In the genomic region with DNA sequence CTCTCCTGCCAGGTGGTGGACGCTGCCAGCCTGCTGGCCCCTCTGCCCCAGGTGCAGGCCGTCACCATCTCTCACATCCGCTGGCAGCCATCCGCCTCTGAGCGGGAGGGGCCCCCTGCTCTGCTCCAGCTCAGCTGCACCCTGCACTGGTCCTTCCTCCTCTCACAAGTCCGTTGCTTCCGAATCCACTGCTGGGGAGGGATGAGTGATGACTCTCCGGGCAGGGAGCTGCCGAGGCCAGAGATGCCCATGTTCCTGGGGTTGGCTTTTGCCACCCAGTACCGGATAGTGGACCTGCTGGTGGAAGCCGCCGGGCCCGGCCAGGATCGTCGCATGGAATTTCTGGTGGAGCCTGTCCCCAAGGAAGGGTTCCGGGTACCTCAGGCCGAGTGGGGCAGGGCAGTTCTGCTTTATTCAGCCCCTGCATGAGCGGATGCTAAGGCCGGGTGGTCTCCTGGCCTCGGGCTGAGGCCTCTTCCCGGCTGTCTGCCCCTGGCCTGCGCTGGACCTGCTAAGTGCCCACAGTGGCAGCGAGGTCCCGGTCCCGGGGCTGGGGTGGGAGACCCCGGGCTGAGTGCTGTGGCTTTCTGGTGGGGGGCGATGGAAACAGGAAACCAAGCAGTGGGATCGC, we compare ENCODE assay signal across 16 cellular contexts. TPM values are rescaled to one million over a fixed set of nuclear protein-coding genes. Genes with fewer than 3 reads are reported as not detected.
A peak's percentile ranks its signal among the peaks of the same experiment; 100 is the strongest.
DNase-seq lines count a peak whose midpoint lies in the region; ATAC-seq and TF ChIP-seq lines count a peak whose summit lies in the region.
"Had no signal": no experiment of that assay in that cellular context is flagged by ENCODE, and none has a peak within 500 bp of the region (broad histone marks: within the 10 kb centered on the region; RNA-seq: fewer than 3 reads in every experiment).

No MANE protein-coding gene starts in this region.

- H3K4me1 ChIP-seq in right atrium auricular region (peaks cover 0 to 14% of the 10 kb centered on the region in 2 donors), PC-3 (ENCODE audit: insufficient read depth, low read length) (no peaks in the 10 kb centered on the region), lower lobe of right lung (no peaks in the 10 kb centered on the region)
- H3K4me1 ChIP-seq: A549 had no signal

- 0 out of 2 replicates have a peak, but pooled peaks cover 9% of the 10 kb centered on the region for H4K20me1 ChIP-seq in PC-3 (ENCODE audit: low read length)

- H3K9me3 ChIP-seq in right atrium auricular region (no peaks in the 10 kb centered on the region), PC-3 (ENCODE audit: low read length) (no peaks in the 10 kb centered on the region), lower lobe of right lung (no peaks in the 10 kb centered on the region)
- H3K9me3 ChIP-seq: A549 had no signal

- peak; percentile 60 for DNase-seq in Right ventricle myocardium inferior (ENCODE audit: missing footprints)
- no peak for DNase-seq in right atrium auricular region (ENCODE audit: low spot score)
- no peak for DNase-seq in PC-3
- DNase-seq in epidermal melanocyte (ENCODE audit: insufficient read length, low spot score) = peak; percentile 8
- DNase-seq in lower lobe of right lung = no peak
- DNase-seq: CD8-positive, alpha-beta T cell; DMS153; DMS79 treated with DMSO at 0.1 percent for 48 hours; EL; GDM1; GOT3; H9 had no signal

- POLR2A ChIA-PET in PC-3 (lab: Charles Lee; ENCODE audit: unreplicated experiment) = interaction anchor here (0.6 kb wide), 1 partner anchor 21 kb away, joined by 3 read pairs; no protein-coding TSS in a partner anchor

- H3K4me3 ChIP-seq in right atrium auricular region (no peak overlapping the region), PC-3 (ENCODE audit: low read length) (no peak overlapping the region), lower lobe of right lung (no peak overlapping the region)
- H3K4me3 ChIP-seq: A549 had no signal

- intact Hi-C loops in Right ventricle myocardium inferior (cut with DNase I) = loop anchor here (2.0 kb wide), 1 partner anchor 69 kb away; no protein-coding TSS in a partner anchor
- intact Hi-C loops in PC-3 (cut with micrococcal nuclease) = loop anchor here (2.0 kb wide), 1 partner anchor 41 kb away; no protein-coding TSS in a partner anchor
- intact Hi-C loops in lower lobe of right lung (cut with DNase I) = no loop called here

- H3K4me2 ChIP-seq in PC-3 (ENCODE audit: low read length) = no peak overlapping the region
- H3K4me2 ChIP-seq: A549 had no signal

- no peaks in the 10 kb centered on the region for H3K79me2 ChIP-seq in PC-3 (ENCODE audit: low read length)

- TF ChIP-seq CTCF in right atrium auricular region (IDR thresholded peaks at IDR 0.05) (no peak), PC-3 (conservative IDR thresholded peaks at IDR 0.05; ENCODE audit: low read depth, low read length) (no peak), lower lobe of right lung (IDR thresholded peaks at IDR 0.05) (no peak)

- H3K27ac ChIP-seq in right atrium auricular region (no peak overlapping the region), PC-3 (ENCODE audit: low read length) (no peak overlapping the region), lower lobe of right lung (no peak overlapping the region)
- H3K27ac ChIP-seq: A549 had no signal

- H3K27me3 ChIP-seq in right atrium auricular region = no peaks in the 10 kb centered on the region
- no peaks in the 10 kb centered on the region for H3K27me3 ChIP-seq in PC-3 (ENCODE audit: low read length)
- H3K27me3 ChIP-seq in lower lobe of right lung (ENCODE audit: low read depth) = peaks cover 2% of the 10 kb centered on the region

- no peaks in the 10 kb centered on the region for H3F3A ChIP-seq in PC-3 (ENCODE audit: low read length, unreplicated experiment)

- no peak overlapping the region for H2AFZ ChIP-seq in PC-3 (ENCODE audit: low read length)

- CTCF ChIA-PET in PC-3 (lab: Charles Lee) = no interaction called here

- BruUV-seq in PC-3 (replicated peaks; lab: Mats Ljungman, UMichigan) = TSS peak; percentile 12

- peaks cover 48% of the 10 kb centered on the region for H3K36me3 ChIP-seq in right atrium auricular region
- H3K36me3 ChIP-seq in PC-3 (ENCODE audit: low read depth, low read length) = peaks cover 16% of the 10 kb centered on the region; the same call in 1 of the 2 replicates
- H3K36me3 ChIP-seq in lower lobe of right lung = peaks cover 60% of the 10 kb centered on the region

- H3K9ac ChIP-seq in PC-3 (ENCODE audit: low read length) = no peak overlapping the region

- H3K9me2 ChIP-seq in PC-3 (replicated peaks; ENCODE audit: low read length) = no peaks in the 10 kb centered on the region

- ATAC-seq in Right ventricle myocardium inferior (no peak), PC-3 (no peak), HG02840 (IDR thresholded peaks at IDR 0.05; ENCODE audit: low FRiP score, unreplicated experiment) (no peak), lower lobe of right lung (no peak)
- no peak for ATAC-seq in activated CD4-positive, CD25-positive, alpha-beta regulatory T cell treated with anti-CD3 and anti-CD28 coated beads, Interleukin-2, amount 50 U/mL, for 24 hours
- ATAC-seq: CD8-positive, alpha-beta T cell; HepG2 had no signal

RNA-seq across cellular contexts. Expression of gene ENGASE, which starts 11.4 kb away (rescaled TPM):
- total RNA-seq in Right ventricle myocardium inferior = 29.8 TPM
- total RNA-seq in right atrium auricular region = 10 to 100 TPM in 1 of 2 donors, 1 to 10 TPM in 1; 7.7 to 13.5 TPM
- 34.5 and 58.1 TPM in 2 replicates for total RNA-seq in PC-3 (2014; rRNA removed)
- 56.4 TPM for total RNA-seq in lower lobe of right lung

Comparison
In these comparisons a context has a peak if more than half of its experiments do, and no peak if none do; other contexts are left out.
1. DNase-seq: peak in Right ventricle myocardium inferior (single experiment) and epidermal melanocyte (single experiment); none in right atrium auricular region (single experiment), PC-3 (single experiment) and lower lobe of right lung (single experiment).